ENCODE assay signal across 8 cellular contexts in the genomic region with DNA sequence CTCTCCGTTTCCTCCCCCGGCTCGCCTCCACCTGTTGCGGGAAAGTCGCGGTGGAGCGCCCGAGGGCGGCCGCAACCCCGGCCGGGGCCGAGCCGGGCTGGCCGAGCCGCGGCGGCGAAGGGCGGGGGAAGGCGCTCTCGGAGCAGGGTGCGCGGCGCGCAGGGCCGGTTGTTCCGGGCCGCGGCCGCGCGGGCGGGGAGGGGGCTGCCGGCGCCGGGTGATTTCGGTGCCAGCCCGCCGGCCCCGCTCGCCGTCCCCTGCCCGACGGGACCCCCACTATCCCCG.
DNase-seq lines count a peak whose midpoint lies in the region; ATAC-seq and TF ChIP-seq lines count a peak whose summit lies in the region.

No MANE protein-coding gene starts in this region.

- in situ Hi-C loops in astrocyte of the cerebellum (cut with HindIII; ENCODE audit: low sequenced_read_pairs) = no loop called here

- DNase-seq in D341Med (ENCODE audit: low spot score) = peak; percentile 78
- no peak for DNase-seq in astrocyte of the cerebellum (ENCODE audit: low read depth)
- DNase-seq in iPS-NIHi7 (ENCODE audit: extremely low spot score) = peak; percentile 66
- DNase-seq in stimulated activated naive CD8-positive, alpha-beta T cell treated with anti-CD3 and anti-CD28 coated beads, Interleukin-15, Interleukin-2, amounts not matched to agents 100 U/mL and 50 U/mL, for 24 hours = no peak
- no peak for DNase-seq in retina
- no peak for DNase-seq in NCI-H2029 (lab: John Stamatoyannopoulos, UW)

- TF ChIP-seq CTCF in astrocyte of the cerebellum (IDR thresholded peaks at IDR 0.05; ENCODE audit: low read depth, low read length, missing control alignments) = no peak

- ATAC-seq in GM19438 (IDR thresholded peaks at IDR 0.05; ENCODE audit: low read depth, unreplicated experiment) (peak; percentile 38), HG03432 (IDR thresholded peaks at IDR 0.05; ENCODE audit: unreplicated experiment) (peak; percentile 71)
- peak; percentile 31 for ATAC-seq in stimulated activated naive CD8-positive, alpha-beta T cell treated with anti-CD3 and anti-CD28 coated beads, Interleukin-15, Interleukin-2, amounts not matched to agents 100 U/mL and 50 U/mL, for 24 hours

- H3K4me3 ChIP-seq in astrocyte of the cerebellum (ENCODE audit: low read depth, low read length) = peak overlapping the region; percentile 62

Comparison
In these comparisons a context has a peak if more than half of its experiments do, and no peak if none do; other contexts are left out.
1. DNase-seq: peak in D341Med (single experiment) and iPS-NIHi7 (single experiment); none in astrocyte of the cerebellum (single experiment), stimulated activated naive CD8-positive, alpha-beta T cell treated with anti-CD3 and anti-CD28 coated beads, Interleukin-15, Interleukin-2, amounts not matched to agents 100 U/mL and 50 U/mL, for 24 hours (single experiment), retina (single experiment) and NCI-H2029 (single experiment).
2. Peak in every context shown above with its lines, with median percentiles within 50 percentile points of each other: ATAC-seq.